ENCODE assay signal across 31 cellular contexts in the genomic region with DNA sequence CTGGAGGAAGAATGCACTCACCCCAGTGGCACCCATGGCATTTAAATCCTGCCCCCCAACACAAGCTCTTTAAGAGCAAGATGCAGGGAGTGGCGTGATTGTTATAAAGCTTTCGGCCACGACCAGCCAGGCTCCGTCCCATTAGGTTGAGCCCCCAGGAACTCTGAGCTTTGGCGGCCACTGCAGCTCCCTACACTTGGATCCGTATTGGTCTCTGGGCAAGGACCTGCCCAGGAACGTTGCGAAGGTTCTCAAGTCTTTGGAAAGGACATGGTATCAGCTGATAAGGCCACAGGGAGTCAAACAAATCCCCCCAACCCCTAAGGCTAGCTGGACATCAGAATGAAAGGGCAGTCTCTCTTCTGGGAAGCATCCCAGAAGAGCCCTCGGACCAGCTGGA. TPM values are rescaled to one million over a fixed set of nuclear protein-coding genes. Genes with fewer than 3 reads are reported as not detected.
"Had no signal": no experiment of that assay in that cellular context is flagged by ENCODE, and none has a peak within 500 bp of the region (broad histone marks: within the 10 kb centered on the region; RNA-seq: fewer than 3 reads in every experiment).

No MANE protein-coding gene starts in this region.

- H3K4me3 ChIP-seq: heart left ventricle, left ventricle myocardium inferior, lung, mucosa of descending colon, ovary, right atrium auricular region, right lobe of liver, spleen, testis, thyroid gland, transverse colon, upper lobe of left lung, vagina had no signal

- H3K36me3 ChIP-seq: heart left ventricle, left ventricle myocardium inferior, ovary, right atrium auricular region, right lobe of liver, spleen, thyroid gland, transverse colon, upper lobe of left lung, vagina had no signal

- H3K4me1 ChIP-seq: left ventricle myocardium inferior, right atrium auricular region, right lobe of liver, testis, thyroid gland, transverse colon, vagina had no signal

- H3K27me3 ChIP-seq: ovary, right atrium auricular region, right lobe of liver, spleen, testis, thyroid gland, transverse colon, upper lobe of left lung, vagina had no signal

- ATAC-seq: heart left ventricle; left colon; mucosa of descending colon; naive thymus-derived CD8-positive, alpha-beta T cell; right lobe of liver; stimulated activated memory B cell treated with anti-CD40 and anti-IgM and Interleukin-4, amounts not matched to agents 10 μg/mL and 1 μg/mL and 100 μg/mL, for 72 hours; stimulated activated naive CD8-positive, alpha-beta T cell treated with anti-CD3 and anti-CD28 coated beads, Interleukin-15, amount 100 ng/mL, for 72 hours had no signal

- H3K27ac ChIP-seq: heart left ventricle, left ventricle myocardium inferior, ovary, right atrium auricular region, right lobe of liver, testis, thyroid gland, transverse colon, upper lobe of left lung, vagina had no signal

- H3K9me3 ChIP-seq: heart left ventricle, mucosa of descending colon, ovary, right atrium auricular region, right lobe of liver, testis, thyroid gland, transverse colon, vagina had no signal

- DNase-seq: glutamatergic neuron; heart left ventricle; hypothalamus; left colon; left ventricle myocardium inferior; mesendoderm; midbrain; mucosa of descending colon; naive thymus-derived CD8-positive, alpha-beta T cell; ovary; right lobe of liver; small intestine; spleen; stimulated activated CD4-positive, alpha-beta T cell treated with anti-CD3 and anti-CD28 coated beads, Interleukin-2, amount 100 ng/mL, for 48 hours; stimulated activated CD4-positive, alpha-beta T cell treated with anti-CD3 and anti-CD28 coated beads, Interleukin-4, amount 100 ng/mL, for 4 hours; stimulated activated CD8-positive, alpha-beta memory T cell treated with anti-CD3 and anti-CD28 coated beads, Interleukin-4, amount 100 ng/mL, for 48 hours; stimulated activated naive CD4-positive, alpha-beta T cell treated with Interleukin-2 at 50 U/mL for 16 hours; stimulated activated naive CD8-positive, alpha-beta T cell treated with anti-CD3 and anti-CD28 coated beads, Interleukin-15, amount 100 ng/mL, for 72 hours; testis; thyroid gland; transverse colon; upper lobe of left lung had no signal

RNA-seq across cellular contexts. Expression of a gene that starts 32.7 kb away (rescaled TPM):
- total RNA-seq: left colon; lung; naive thymus-derived CD8-positive, alpha-beta T cell; neural crest cell; progenitor cell of endocrine pancreas; pulmonary artery endothelial cell; renal cortical epithelial cell had no signal
- polyA plus RNA-seq: keratinocyte; naive thymus-derived CD8-positive, alpha-beta T cell had no signal

RNA-seq across cellular contexts. Expression of a gene that starts 51.6 kb away (rescaled TPM):
- total RNA-seq: naive thymus-derived CD8-positive, alpha-beta T cell; neural crest cell; pulmonary artery endothelial cell; renal cortical epithelial cell had no signal
- polyA plus RNA-seq: keratinocyte; naive thymus-derived CD8-positive, alpha-beta T cell had no signal
